ENCODE assay signal across 11 cellular contexts in genomic region chr19:21256722-21257121, GRCh38.
A peak's percentile ranks its signal among the peaks of the same experiment; 100 is the strongest.
DNase-seq lines count a peak whose midpoint lies in the region; ATAC-seq, FAIRE-seq and TF ChIP-seq lines count a peak whose summit lies in the region.
"Had no signal": no experiment of that assay in that cellular context is flagged by ENCODE, and none has a peak within 500 bp of the region (broad histone marks: within the 10 kb centered on the region; RNA-seq: fewer than 3 reads in every experiment).

No MANE protein-coding gene starts in this region.

- H3K36me3 ChIP-seq in left lung: no peaks in the 10 kb centered on the region

- DNase-seq in D721Med (ENCODE audit: insufficient read length, low spot score): no peak
- DNase-seq in HuH-7.5 (ENCODE audit: low spot score): peak; percentile 13
- DNase-seq in amniotic epithelial cell (ENCODE audit: low read depth): peak; percentile 9
- no peak for DNase-seq in left lung
- DNase-seq in stimulated activated CD8-positive, alpha-beta memory T cell treated with anti-CD3 and anti-CD28 coated beads, Interleukin-4, amount 100 ng/mL, for 48 hours: no peak
- DNase-seq in GM19238 (ENCODE audit: insufficient read length, low spot score): no peak
- no peak for DNase-seq in stimulated activated CD4-positive, alpha-beta T cell treated with anti-CD3 and anti-CD28 coated beads, Interleukin-4, amount 100 ng/mL, for 4 hours
- DNase-seq: glutamatergic neuron; NCI-H1694 treated with DMSO at 0.1 percent for 48 hours; stimulated activated naive B cell treated with anti-CD40 and anti-IgM and Interleukin-4, amounts not matched to agents 10 μg/mL and 1 μg/mL and 100 μg/mL, for 72 hours had no signal

- H3K9me3 ChIP-seq in left lung: peaks cover 0 to 14% of the 10 kb centered on the region in 2 donors

- peak; percentile 53 for TF ChIP-seq CTCF in D721Med (IDR thresholded peaks at IDR 0.05; ENCODE audit: insufficient read depth, missing control alignments)
- no peak for TF ChIP-seq CTCF in left lung (IDR thresholded peaks at IDR 0.05)

- intact Hi-C loops in left lung (cut with DNase I): no loop called here

- no peaks in the 10 kb centered on the region for H3K27me3 ChIP-seq in left lung

- no peak overlapping the region for H3K4me3 ChIP-seq in left lung

- FAIRE-seq in D721Med (lab: Jason Lieb, UNC): no peak

- no peaks in the 10 kb centered on the region for H3K4me1 ChIP-seq in left lung

- H3K27ac ChIP-seq in left lung: no peak overlapping the region

- ATAC-seq in left lung (peak; percentile 49), HG02885 (IDR thresholded peaks at IDR 0.05; ENCODE audit: poor library complexity, unreplicated experiment) (no peak)

Comparison
In these comparisons a context has a peak if more than half of its experiments do, and no peak if none do; other contexts are left out.
1. DNase-seq: peak in HuH-7.5 (single experiment) and amniotic epithelial cell (single experiment); none in D721Med (single experiment), left lung (0 of 2), stimulated activated CD8-positive, alpha-beta memory T cell treated with anti-CD3 and anti-CD28 coated beads, Interleukin-4, amount 100 ng/mL, for 48 hours (single experiment), GM19238 (single experiment) and stimulated activated CD4-positive, alpha-beta T cell treated with anti-CD3 and anti-CD28 coated beads, Interleukin-4, amount 100 ng/mL, for 4 hours (0 of 2).